ENCODE assay signal across 11 cellular contexts in genomic region chr9:77663754-77664153, GRCh38. TPM values are rescaled to one million over a fixed set of nuclear protein-coding genes. Genes with fewer than 3 reads are reported as not detected.
DNase-seq lines count a peak whose midpoint lies in the region; ATAC-seq and TF ChIP-seq lines count a peak whose summit lies in the region.
"Had no signal": no experiment of that assay in that cellular context is flagged by ENCODE, and none has a peak within 500 bp of the region (broad histone marks: within the 10 kb centered on the region; RNA-seq: fewer than 3 reads in every experiment).

No MANE protein-coding gene starts in this region.

- DNase-seq in HT-29 (ENCODE audit: low spot score) (peak; percentile 73), right cardiac atrium (peak; percentile 24 to 64 (median 55)), H7 (no peak), head of caudate nucleus (no peak)
- DNase-seq: NCI-H2171 treated with DMSO at 0.1 percent for 48 hours, occipital lobe, T-helper 17 cell had no signal

- no peak overlapping the region for H3K27ac ChIP-seq in right cardiac atrium (ENCODE audit: low read length)
- H3K27ac ChIP-seq: cardiac muscle cell had no signal

- no peak overlapping the region for H3K4me3 ChIP-seq in right cardiac atrium (ENCODE audit: low read length)
- no peak overlapping the region for H3K4me3 ChIP-seq in skeletal muscle satellite cell (ENCODE audit: low read length)
- H3K4me3 ChIP-seq in H7 (ENCODE audit: insufficient read depth, low read depth, low read length) = no peak overlapping the region
- H3K4me3 ChIP-seq: cardiac muscle cell had no signal

- H3K27me3 ChIP-seq in right cardiac atrium (ENCODE audit: control insufficient read depth, insufficient read depth) = no peaks in the 10 kb centered on the region
- H3K27me3 ChIP-seq in skeletal muscle satellite cell (ENCODE audit: control insufficient read depth, insufficient read depth, low read length) = no peaks in the 10 kb centered on the region
- H3K27me3 ChIP-seq in H7 (ENCODE audit: control insufficient read depth, insufficient read depth, low read length) = no peaks in the 10 kb centered on the region
- H3K27me3 ChIP-seq: cardiac muscle cell had no signal

- WGBS in right cardiac atrium = 32% methylated on average over 5 of the region's 5 CpGs

- ATAC-seq in SK-N-SH treated with all-trans-retinoic acid at 6 μM for 48 hours (peak; percentile 72), right cardiac atrium (peak; percentile 87 to 88), HG03460 (IDR thresholded peaks at IDR 0.05; ENCODE audit: unreplicated experiment) (no peak)
- ATAC-seq: T-helper 17 cell had no signal

- H3K4me1 ChIP-seq in right cardiac atrium (ENCODE audit: control insufficient read depth, insufficient read depth, low read length) (no peaks in the 10 kb centered on the region), skeletal muscle satellite cell (ENCODE audit: control insufficient read depth, insufficient read depth, low read length) (peaks cover 14% of the 10 kb centered on the region)

- H3K36me3 ChIP-seq in skeletal muscle satellite cell (ENCODE audit: insufficient read depth, low read length) (no peaks in the 10 kb centered on the region), H7 (replicated peaks; ENCODE audit: control insufficient read depth, insufficient read depth, low read length) (no peaks in the 10 kb centered on the region)
- H3K36me3 ChIP-seq: cardiac muscle cell had no signal

- H3K4me2 ChIP-seq in skeletal muscle satellite cell (ENCODE audit: low read length) = peak overlapping the region; percentile 44

- H3K9me3 ChIP-seq in right cardiac atrium (ENCODE audit: control insufficient read depth, low read length) (no peaks in the 10 kb centered on the region), skeletal muscle satellite cell (replicated peaks; ENCODE audit: low read length) (no peaks in the 10 kb centered on the region)

- H3K9ac ChIP-seq in skeletal muscle satellite cell (ENCODE audit: low read depth, low read length) = no peak overlapping the region

- intact Hi-C loops in right cardiac atrium (cut with DNase I) (no loop called here), head of caudate nucleus (cut with DNase I) (no loop called here)

TF ChIP-seq in SK-N-SH treated with all-trans-retinoic acid at 6 μM for 48 hours, 23 proteins besides CTCF, POLR2A, EP300 and RAD21:
- peak; percentile 59 for TF ChIP-seq CREB5 (CRISPR knock-in tag; IDR thresholded peaks at IDR 0.05; ENCODE audit: low read depth)
- no peak for TF ChIP-seq ZNF8 (CRISPR knock-in tag; IDR thresholded peaks at IDR 0.05)
- no peak for TF ChIP-seq CSRNP3 (CRISPR knock-in tag; IDR thresholded peaks at IDR 0.05)
- TF ChIP-seq ZC3H10 (CRISPR knock-in tag; IDR thresholded peaks at IDR 0.05) = no peak
- no peak for TF ChIP-seq SNAI2 (CRISPR knock-in tag; IDR thresholded peaks at IDR 0.05)
- TF ChIP-seq OSR1 (CRISPR knock-in tag; IDR thresholded peaks at IDR 0.05) = no peak
- TF ChIP-seq ARNTL (CRISPR knock-in tag; IDR thresholded peaks at IDR 0.05; ENCODE audit: borderline replicate concordance, low read depth) = no peak
- no peak for TF ChIP-seq ESRRG (CRISPR knock-in tag; IDR thresholded peaks at IDR 0.05)
- TF ChIP-seq PATZ1 (CRISPR knock-in tag; IDR thresholded peaks at IDR 0.05; ENCODE audit: borderline replicate concordance) = no peak
- peak; percentile 68 for TF ChIP-seq TCF4 (CRISPR knock-in tag; IDR thresholded peaks at IDR 0.05; ENCODE audit: borderline replicate concordance)
- no peak for TF ChIP-seq RARB (CRISPR knock-in tag; IDR thresholded peaks at IDR 0.05)
- TF ChIP-seq ZNF70 (CRISPR knock-in tag; IDR thresholded peaks at IDR 0.05) = no peak
- TF ChIP-seq ZFP3 (CRISPR knock-in tag; IDR thresholded peaks at IDR 0.05) = no peak
- TF ChIP-seq TSHZ2 (CRISPR knock-in tag; IDR thresholded peaks at IDR 0.05) = peak; percentile 72; the same call in 1 of the 2 replicates
- TF ChIP-seq ZFP30 (CRISPR knock-in tag; IDR thresholded peaks at IDR 0.05) = no peak
- TF ChIP-seq PPARA (CRISPR knock-in tag; IDR thresholded peaks at IDR 0.05; ENCODE audit: borderline replicate concordance) = no peak
- peak; percentile 84 for TF ChIP-seq ISL1 (CRISPR knock-in tag; IDR thresholded peaks at IDR 0.05)
- no peak for TF ChIP-seq ZNF565 (CRISPR knock-in tag; conservative IDR thresholded peaks at IDR 0.05; ENCODE audit: low read depth)

RNA-seq across cellular contexts. Expression of gene GNA14, which starts 15.6 kb away (rescaled TPM):
- total RNA-seq in HT-29 (2014; rRNA removed; shearing (Covaris generic)) = 3.2 and 3.4 TPM in 2 replicates
- total RNA-seq in right cardiac atrium = 1 to 10 TPM; 4.0 to 5.2 (median 4.4) TPM
- 2.5 TPM for polyA plus RNA-seq in right cardiac atrium
- under 0.01 TPM in 1 of 2 replicates, not detected in the other for total RNA-seq in skeletal muscle satellite cell (2012; rRNA removed)
- total RNA-seq in H7 (2014; rRNA removed; shearing (Covaris generic)) = 5.5 and 7.1 TPM in 2 replicates
- total RNA-seq: T-helper 17 cell had no signal

Comparison
In these comparisons a context has a peak if more than half of its experiments do, and no peak if none do; other contexts are left out.
1. DNase-seq: peak in HT-29 (single experiment) and right cardiac atrium (3 of 3); none in H7 (single experiment) and head of caudate nucleus (0 of 42).